Comparison of ENCODE assay signal across 1 cellular context in genomic region chr2:201402651-201403573, GRCh38.
TF ChIP-seq lines count a peak whose summit lies in the region.

No MANE protein-coding gene starts in this region.

TF ChIP-seq in HEK293, 187 proteins besides CTCF, POLR2A, EP300 and RAD21 (continued from another document):
- TF ChIP-seq ZEB2 (tag by site-specific recombination; IDR thresholded peaks at IDR 0.05): peak; percentile 19; the same call in 1 of the 2 replicates
- TF ChIP-seq SP3 (tag by site-specific recombination; IDR thresholded peaks at IDR 0.05): no peak
- TF ChIP-seq IKZF3 (tag by site-specific recombination; IDR thresholded peaks at IDR 0.05): peak; percentile 39; the same call in 1 of the 2 replicates
- no peak for TF ChIP-seq ZNF341 (tag by site-specific recombination; IDR thresholded peaks at IDR 0.05; ENCODE audit: low read depth)
- no peak; the same call in 1 of the 2 replicates for TF ChIP-seq ZSCAN30 (tag by site-specific recombination; IDR thresholded peaks at IDR 0.05)
- no peak for TF ChIP-seq ZNF514 (tag by site-specific recombination; IDR thresholded peaks at IDR 0.05)
- no peak for TF ChIP-seq EGR2 (tag by site-specific recombination; IDR thresholded peaks at IDR 0.05; ENCODE audit: low read depth)
- no peak for TF ChIP-seq ZNF311 (tag by site-specific recombination; IDR thresholded peaks at IDR 0.05; ENCODE audit: borderline replicate concordance)
- no peak for TF ChIP-seq ZNF302 (tag by site-specific recombination; IDR thresholded peaks at IDR 0.05; ENCODE audit: low read depth)
- no peak for TF ChIP-seq SCRT2 (tag by site-specific recombination; IDR thresholded peaks at IDR 0.05)
- TF ChIP-seq ZBTB44 (tag by site-specific recombination; IDR thresholded peaks at IDR 0.05): 0 out of 2 replicates have a peak, but pooled peaks have one; percentile 26
- TF ChIP-seq ZNF629 (tag by site-specific recombination; IDR thresholded peaks at IDR 0.05): no peak
- TF ChIP-seq MZF1 (tag by site-specific recombination; IDR thresholded peaks at IDR 0.05; ENCODE audit: borderline replicate concordance): no peak
- TF ChIP-seq OSR2 (tag by site-specific recombination; IDR thresholded peaks at IDR 0.05): 0 out of 2 replicates have a peak, but pooled peaks have one; percentile 28
- TF ChIP-seq REPIN1 (tag by site-specific recombination; IDR thresholded peaks at IDR 0.05; ENCODE audit: low read depth): no peak
- TF ChIP-seq ZNF362 (tag by site-specific recombination; IDR thresholded peaks at IDR 0.05): peak; percentile 45; the same call in 1 of the 2 replicates
